8 cellular contexts compared by ENCODE assay signal in genomic region chr7:142782922-142783900, GRCh38. TPM values are rescaled to one million over a fixed set of nuclear protein-coding genes. Genes with fewer than 3 reads are reported as not detected.
DNase-seq lines count a peak whose midpoint lies in the region; ATAC-seq, FAIRE-seq and TF ChIP-seq lines count a peak whose summit lies in the region.

No MANE protein-coding gene starts in this region.

- H2AFZ ChIP-seq in HepG2 (ENCODE audit: low read length): no peak overlapping the region

- CTCF ChIA-PET in HepG2 (lab: Yijun Ruan, JAX; ENCODE audit: low intra/inter-chr PET ratio, low total read pairs): interaction anchor here (0.6 to 2.1 kb wide), 7 partner anchors 70 to 249 kb away, joined by 3 to 30 read pairs (median 10); no protein-coding TSS in a partner anchor

- TF ChIP-seq EP300 in HepG2 (IDR thresholded peaks at IDR 0.05; ENCODE audit: low read depth in 2 of 2, low read length in 2 of 2) (no peak), HepG2 (CRISPR knock-in tag; IDR thresholded peaks at IDR 0.05; ENCODE audit: borderline replicate concordance) (no peak)

- intact Hi-C loops in HepG2 (cut with micrococcal nuclease; ENCODE audit: unreplicated experiment): loop anchor here (1.0 kb wide), 3 partner anchors 71 to 179 kb away; no protein-coding TSS in a partner anchor

- no peak for TF ChIP-seq POLR2A in HepG2 (IDR thresholded peaks at IDR 0.05; ENCODE audit: insufficient read depth in 1 of 2, low read depth in 2 of 2, low read length in 2 of 2)

- peak; percentile 63 for DNase-seq in CMK (ENCODE audit: low read depth)
- DNase-seq in NCI-H524 (lab: John Stamatoyannopoulos, UW): peak; percentile 79 to 93
- peak; percentile 82 for DNase-seq in activated CD4-positive, alpha-beta T cell treated with anti-CD3 and anti-CD28 coated beads for 48 hours
- DNase-seq in dermis blood vessel endothelial cell: peak; percentile 96
- DNase-seq in HepG2 (ENCODE audit: low spot score): peak; percentile 83
- peak in 2 of 3 donors; percentile 56 to 61 for DNase-seq in stimulated activated CD4-positive, alpha-beta T cell treated with anti-CD3 and anti-CD28 coated beads, TNF-alpha, amount 100 ng/mL, for 1 hour (ENCODE audit: low read depth in 3 of 3, low spot score in 1 of 3)

- H3K4me2 ChIP-seq in HepG2 (ENCODE audit: low read depth, low read length): peak overlapping the region; percentile 23; the same call in 1 of the 2 replicates

- H3K27ac ChIP-seq in HepG2 (ENCODE audit: extremely low read length, insufficient read depth, low read length): no peak overlapping the region

- no peak overlapping the region for H3K9ac ChIP-seq in HepG2 (ENCODE audit: insufficient read depth, low read depth, low read length)

- in situ Hi-C loops in HepG2 (cut with HindIII; ENCODE audit: extremely low pct_ligation_motif_present, low pct_unique_long_range_greater_than_20kb): loop anchor here (5.0 kb wide), 1 partner anchor 151 kb away; no protein-coding TSS in a partner anchor

- BruUV-seq in HepG2 (replicated peaks; lab: Mats Ljungman, UMichigan): no TSS peak

- H3K36me3 ChIP-seq in HepG2 (replicated peaks in 1 of 2; ENCODE audit: control insufficient read depth in 1 of 2, insufficient read depth in 2 of 2, low read length in 2 of 2): no peaks in the 10 kb centered on the region

- 25% methylated on average over 25 of the region's 32 CpGs for WGBS in HepG2 (ENCODE audit: low lambda C conversion rate)

- H3K9me3 ChIP-seq in HepG2 (ENCODE audit: low read length): no peaks in the 10 kb centered on the region

- H3K79me2 ChIP-seq in HepG2 (ENCODE audit: insufficient read depth, low read length): no peaks in the 10 kb centered on the region

- no peaks in the 10 kb centered on the region for H3K4me1 ChIP-seq in HepG2 (ENCODE audit: insufficient read depth, low read length)

- H4K20me1 ChIP-seq in HepG2 (ENCODE audit: insufficient read depth, low read length): no peaks in the 10 kb centered on the region

- TF ChIP-seq RAD21 in HepG2 (CRISPR knock-in tag; IDR thresholded peaks at IDR 0.05): peak; percentile 83

- peak; percentile 91 for TF ChIP-seq CTCF in HepG2 (CRISPR knock-in tag; IDR thresholded peaks at IDR 0.05)

- FAIRE-seq in HepG2 (lab: Jason Lieb, UNC): peak; percentile 70

- H3K27me3 ChIP-seq in HepG2 (ENCODE audit: control insufficient read depth in 1 of 2, insufficient read depth in 2 of 2, low read length in 2 of 2): peaks cover 0 to 10% of the 10 kb centered on the region in 2 experiments; a peak in 3 of 5 replicates

- ATAC-seq in GM19455 (IDR thresholded peaks at IDR 0.05; ENCODE audit: unreplicated experiment) (peak; percentile 96), HG03521 (IDR thresholded peaks at IDR 0.05; ENCODE audit: unreplicated experiment) (peak; percentile 94), HepG2 (peak; percentile 93)

- POLR2A ChIA-PET in HepG2 (lab: Yijun Ruan, JAX): no interaction called here

- no peak overlapping the region for H3K4me3 ChIP-seq in HepG2 (replicated peaks in 1 of 3; ENCODE audit: insufficient read depth in 1 of 3, low read depth in 2 of 3, low read length in 3 of 3)

TF ChIP-seq in HepG2, 621 proteins besides CTCF, POLR2A, EP300 and RAD21 (continues in another document):
- TF ChIP-seq HMGXB4 (CRISPR knock-in tag; IDR thresholded peaks at IDR 0.05; ENCODE audit: borderline replicate concordance in 1 of 2, low read depth in 1 of 2) (peak in 1 of 2 experiments; percentile 66; a peak in 2 of 4 replicates), MAX (IDR thresholded peaks at IDR 0.05) (0 out of 2 replicates have a peak, but pooled peaks have one; percentile 41), XRCC5 (optimal IDR thresholded peaks at IDR 0.05; ENCODE audit: low read length) (peak; percentile 89), ZNF256 (CRISPR knock-in tag; conservative IDR thresholded peaks at IDR 0.05) (no peak), ZEB1 (IDR thresholded peaks at IDR 0.05; ENCODE audit: insufficient replicate concordance, low read depth) (no peak), MAZ (IDR thresholded peaks at IDR 0.05; ENCODE audit: borderline replicate concordance, low read depth, low read length) (peak; percentile 72; the same call in 1 of the 2 replicates), MAZ (CRISPR knock-in tag; IDR thresholded peaks at IDR 0.05; ENCODE audit: low read depth) (no peak), ZFP36 (IDR thresholded peaks at IDR 0.05; ENCODE audit: borderline replicate concordance, low read depth, low read length, partially characterized antibody) (peak; percentile 96), TAF1 (CRISPR knock-in tag; IDR thresholded peaks at IDR 0.05) (no peak), AHR (CRISPR knock-in tag; IDR thresholded peaks at IDR 0.05) (no peak), KDM2A (CRISPR knock-in tag; IDR thresholded peaks at IDR 0.05; ENCODE audit: borderline replicate concordance, low read depth) (peak; percentile 69), STAG1 (CRISPR knock-in tag; IDR thresholded peaks at IDR 0.05) (peak; percentile 84)

RNA-seq across cellular contexts. Expression of gene PRSS2, which starts 12.4 kb away (rescaled TPM):
- not detected in 2 replicates for total RNA-seq in dermis blood vessel endothelial cell
- total RNA-seq in HepG2 (2016; rRNA removed; fragmentation: Illumina TruSeq; extraction: Trizol): not detected in 2 replicates
- total RNA-seq in HepG2 (2016; cell fraction: cytosol; rRNA removed; fragmentation: Illumina TruSeq; extraction: Trizol; ENCODE audit: low read depth): not detected in 2 replicates
- not detected in 2 replicates for total RNA-seq in HepG2 (2016; cell fraction: insoluble cytoplasmic fraction; rRNA removed; fragmentation: Illumina TruSeq; extraction: Trizol)
- not detected in 2 replicates for total RNA-seq in HepG2 (2016; cell fraction: membrane; rRNA removed; fragmentation: Illumina TruSeq; extraction: Trizol)
- total RNA-seq in HepG2 (2016; cell fraction: nucleus; rRNA removed; fragmentation: Illumina TruSeq; extraction: Trizol): not detected in 2 replicates
- not detected in 2 replicates for polyA plus RNA-seq in HepG2 (2011; rRNA removed)
- not detected in 2 replicates for polyA plus RNA-seq in HepG2 (2011; cell fraction: cytosol; rRNA removed)
- polyA plus RNA-seq in HepG2 (2011; cell fraction: nucleus; rRNA removed): not detected in 2 replicates
- polyA plus RNA-seq in HepG2 (2012): not detected in 2 replicates
- not detected in 2 replicates for polyA plus RNA-seq in HepG2 (2016; cell fraction: cytosol; fragmentation: Illumina TruSeq; extraction: Trizol; ENCODE audit: low read depth)
- not detected in 2 replicates for polyA plus RNA-seq in HepG2 (2016; cell fraction: insoluble cytoplasmic fraction; fragmentation: Illumina TruSeq; extraction: Trizol; ENCODE audit: low read depth)
- polyA plus RNA-seq in HepG2 (2016; cell fraction: membrane; fragmentation: Illumina TruSeq; extraction: Trizol; ENCODE audit: low read depth): not detected in 2 replicates
- not detected in 2 replicates for polyA plus RNA-seq in HepG2 (2016; cell fraction: nucleus; fragmentation: Illumina TruSeq; extraction: Trizol; ENCODE audit: insufficient read depth, low read depth)
- polyA minus RNA-seq in HepG2 (2011; rRNA and poly(A)+ RNA removed; ENCODE audit: low replicate concordance): not detected in 2 replicates
- not detected in 2 replicates for polyA minus RNA-seq in HepG2 (2011; cell fraction: cytosol; rRNA and poly(A)+ RNA removed)
- polyA minus RNA-seq in HepG2 (2011; cell fraction: nucleus; rRNA and poly(A)+ RNA removed): not detected in 2 replicates

RNA-seq across cellular contexts. Expression of gene PRSS1, which starts 33.9 kb away (rescaled TPM):
- total RNA-seq in dermis blood vessel endothelial cell: not detected in 2 replicates
- total RNA-seq in HepG2 (2016; rRNA removed; fragmentation: Illumina TruSeq; extraction: Trizol): not detected in 2 replicates
- not detected in 2 replicates for total RNA-seq in HepG2 (2016; cell fraction: cytosol; rRNA removed; fragmentation: Illumina TruSeq; extraction: Trizol; ENCODE audit: low read depth)
- total RNA-seq in HepG2 (2016; cell fraction: insoluble cytoplasmic fraction; rRNA removed; fragmentation: Illumina TruSeq; extraction: Trizol): not detected in 2 replicates
- total RNA-seq in HepG2 (2016; cell fraction: membrane; rRNA removed; fragmentation: Illumina TruSeq; extraction: Trizol): not detected in 2 replicates
- total RNA-seq in HepG2 (2016; cell fraction: nucleus; rRNA removed; fragmentation: Illumina TruSeq; extraction: Trizol): not detected in 2 replicates
- polyA plus RNA-seq in HepG2 (2011; rRNA removed): not detected in 2 replicates
- polyA plus RNA-seq in HepG2 (2011; cell fraction: cytosol; rRNA removed): not detected in 2 replicates
- polyA plus RNA-seq in HepG2 (2011; cell fraction: nucleus; rRNA removed): not detected in 2 replicates
- polyA plus RNA-seq in HepG2 (2012): not detected in 2 replicates
- not detected in 2 replicates for polyA plus RNA-seq in HepG2 (2016; cell fraction: cytosol; fragmentation: Illumina TruSeq; extraction: Trizol; ENCODE audit: low read depth)
- not detected in 2 replicates for polyA plus RNA-seq in HepG2 (2016; cell fraction: insoluble cytoplasmic fraction; fragmentation: Illumina TruSeq; extraction: Trizol; ENCODE audit: low read depth)
- polyA plus RNA-seq in HepG2 (2016; cell fraction: membrane; fragmentation: Illumina TruSeq; extraction: Trizol; ENCODE audit: low read depth): not detected in 2 replicates
- polyA plus RNA-seq in HepG2 (2016; cell fraction: nucleus; fragmentation: Illumina TruSeq; extraction: Trizol; ENCODE audit: insufficient read depth, low read depth): not detected in 2 replicates
- not detected in 2 replicates for polyA minus RNA-seq in HepG2 (2011; rRNA and poly(A)+ RNA removed; ENCODE audit: low replicate concordance)
- not detected in 2 replicates for polyA minus RNA-seq in HepG2 (2011; cell fraction: cytosol; rRNA and poly(A)+ RNA removed)
- not detected in 2 replicates for polyA minus RNA-seq in HepG2 (2011; cell fraction: nucleus; rRNA and poly(A)+ RNA removed)
